ENCODE assay signal across 12 cellular contexts in genomic region chr22:23192133-23192532, GRCh38. TPM values are rescaled to one million over a fixed set of nuclear protein-coding genes. Genes with fewer than 3 reads are reported as not detected.
DNase-seq lines count a peak whose midpoint lies in the region; ATAC-seq and FAIRE-seq lines count a peak whose summit lies in the region.
"Had no signal": no experiment of that assay in that cellular context is flagged by ENCODE, and none has a peak within 500 bp of the region (broad histone marks: within the 10 kb centered on the region; RNA-seq: fewer than 3 reads in every experiment).

No MANE protein-coding gene starts in this region.

- FAIRE-seq in urothelium cell line (lab: Jason Lieb, UNC), result no peak
- FAIRE-seq: A549 had no signal

- no peak overlapping the region for H2AFZ ChIP-seq in trophoblast cell (ENCODE audit: insufficient read depth, low read length, poor library complexity)

- intact Hi-C loops in posterior cingulate gyrus (cut with DNase I), result loop anchor here (5.0 kb wide), 1 partner anchor 45 kb away; no protein-coding TSS in a partner anchor

- H3K4me3 ChIP-seq in trophoblast cell (ENCODE audit: low read depth, low read length), result no peak overlapping the region
- H3K4me3 ChIP-seq: A549, skin epidermis had no signal

- H3K9ac ChIP-seq in trophoblast cell (ENCODE audit: low read length), result no peak overlapping the region

- no peaks in the 10 kb centered on the region for H3K27me3 Mint-ChIP-seq in effector memory CD8-positive, alpha-beta T cell

- DNase-seq in NCI-H2107 treated with DMSO at 0.1 percent for 48 hours (lab: John Stamatoyannopoulos, UW; ENCODE audit: unreplicated experiment) (peak; percentile 44), NCI-H2107 (lab: John Stamatoyannopoulos, UW) (no peak), NCI-H2196 treated with DMSO at 0.1 percent for 48 hours (lab: John Stamatoyannopoulos, UW; ENCODE audit: unreplicated experiment) (peak; percentile 43), trophoblast cell (no peak), posterior cingulate gyrus (no peak), urothelium cell line (ENCODE audit: low spot score) (no peak)
- DNase-seq in effector memory CD8-positive, alpha-beta T cell, result no peak
- DNase-seq: GDM1, NCI-H446 treated with DMSO at 0.1 percent for 48 hours had no signal

- H3K4me3 Mint-ChIP-seq in effector memory CD8-positive, alpha-beta T cell, result no peak overlapping the region

- H3K27me3 ChIP-seq in trophoblast cell (ENCODE audit: insufficient read depth, low read length), result no peaks in the 10 kb centered on the region

- H3K18ac ChIP-seq in trophoblast cell (ENCODE audit: low read length), result no peak overlapping the region

- H3K36me3 ChIP-seq in trophoblast cell (ENCODE audit: control insufficient read depth in 1 of 2, insufficient read depth in 2 of 2, low read length in 2 of 2), result peaks cover 16 to 29% of the 10 kb centered on the region in 2 experiments

- H2BK5ac ChIP-seq in trophoblast cell (ENCODE audit: low read depth, low read length, poor library complexity), result no peak overlapping the region

- H4K91ac ChIP-seq in trophoblast cell (ENCODE audit: low read depth, low read length), result no peak overlapping the region

- H3K4ac ChIP-seq in trophoblast cell (ENCODE audit: low read depth, low read length), result peak overlapping the region; percentile 12

- peaks cover 16% of the 10 kb centered on the region for H3K79me2 ChIP-seq in trophoblast cell (ENCODE audit: control insufficient read depth, insufficient read depth, low read length, poor library complexity)

- no peak overlapping the region for H3K14ac ChIP-seq in trophoblast cell (ENCODE audit: low read length)

- no peak overlapping the region for H3K4me2 ChIP-seq in trophoblast cell (ENCODE audit: low read length)
- H3K4me2 ChIP-seq: A549 had no signal

- no peak overlapping the region for H2AK5ac ChIP-seq in trophoblast cell (ENCODE audit: low read length)

- no peaks in the 10 kb centered on the region for H3K9me3 Mint-ChIP-seq in effector memory CD8-positive, alpha-beta T cell

- H4K8ac ChIP-seq in trophoblast cell (ENCODE audit: low read depth, low read length), result no peak overlapping the region

- peaks cover 46 to 62% of the 10 kb centered on the region in 2 donors for H3K4me1 Mint-ChIP-seq in effector memory CD8-positive, alpha-beta T cell (ENCODE audit: low read depth in 2 of 2)

- no peak overlapping the region for H4K12ac ChIP-seq in trophoblast cell (ENCODE audit: low read depth, low read length)

- H3K27ac ChIP-seq in trophoblast cell (ENCODE audit: low read depth, low read length), result no peak overlapping the region
- H3K27ac ChIP-seq: A549 had no signal

- no peaks in the 10 kb centered on the region for H3K9me3 ChIP-seq in trophoblast cell (ENCODE audit: insufficient read depth, low read depth, low read length)
- H3K9me3 ChIP-seq: A549 had no signal

- WGBS in trophoblast cell (ENCODE audit: extremely low coverage, insufficient coverage, insufficient read length), result no CpG with 5 or more reads among the region's 5 CpGs

- no peak for ATAC-seq in effector memory CD8-positive, alpha-beta T cell (replicated peaks)
- ATAC-seq in GM18870 (IDR thresholded peaks at IDR 0.05; ENCODE audit: unreplicated experiment), result no peak
- ATAC-seq: A549 had no signal

- peak overlapping the region; percentile 56 to 69 for H3K27ac Mint-ChIP-seq in effector memory CD8-positive, alpha-beta T cell

- H3K4me1 ChIP-seq in trophoblast cell (ENCODE audit: control insufficient read depth in 1 of 2, insufficient read depth in 2 of 2, low read length in 2 of 2), result peaks cover 4 to 5% of the 10 kb centered on the region in 2 experiments

- H3K23ac ChIP-seq in trophoblast cell (ENCODE audit: low read length), result no peak overlapping the region

- peaks cover 35% of the 10 kb centered on the region for H3K36me3 Mint-ChIP-seq in effector memory CD8-positive, alpha-beta T cell (ENCODE audit: insufficient read depth)

- H2BK12ac ChIP-seq in trophoblast cell (ENCODE audit: low read length), result no peak overlapping the region

- no peaks in the 10 kb centered on the region for H3K79me1 ChIP-seq in trophoblast cell (ENCODE audit: low read length)

- no peak overlapping the region for H2BK120ac ChIP-seq in trophoblast cell (ENCODE audit: insufficient read depth, low read length, poor library complexity)

RNA-seq across cellular contexts. Expression of gene BCR, which starts 11.8 kb away (rescaled TPM):
- 49.8 and 53.0 TPM in 2 replicates for polyA plus RNA-seq in trophoblast cell (2013)

RNA-seq across cellular contexts. Expression of gene RAB36, which starts 46.9 kb away (rescaled TPM):
- 0.92 and 1.1 TPM in 2 replicates for polyA plus RNA-seq in trophoblast cell (2013)

RNA-seq across cellular contexts. Expression of gene RSPH14, which starts 50.3 kb away (rescaled TPM):
- polyA plus RNA-seq in trophoblast cell (2013), result 0.07 and 0.16 TPM in 2 replicates

Comparison
In these comparisons a context has a peak if more than half of its experiments do, and no peak if none do; other contexts are left out.
1. DNase-seq: peak in NCI-H2107 treated with DMSO at 0.1 percent for 48 hours (single experiment) and NCI-H2196 treated with DMSO at 0.1 percent for 48 hours (single experiment); none in NCI-H2107 (single experiment), effector memory CD8-positive, alpha-beta T cell (0 of 3), trophoblast cell (0 of 2), posterior cingulate gyrus (0 of 10) and urothelium cell line (single experiment).